26 cellular contexts compared by ENCODE assay signal in the genomic region with DNA sequence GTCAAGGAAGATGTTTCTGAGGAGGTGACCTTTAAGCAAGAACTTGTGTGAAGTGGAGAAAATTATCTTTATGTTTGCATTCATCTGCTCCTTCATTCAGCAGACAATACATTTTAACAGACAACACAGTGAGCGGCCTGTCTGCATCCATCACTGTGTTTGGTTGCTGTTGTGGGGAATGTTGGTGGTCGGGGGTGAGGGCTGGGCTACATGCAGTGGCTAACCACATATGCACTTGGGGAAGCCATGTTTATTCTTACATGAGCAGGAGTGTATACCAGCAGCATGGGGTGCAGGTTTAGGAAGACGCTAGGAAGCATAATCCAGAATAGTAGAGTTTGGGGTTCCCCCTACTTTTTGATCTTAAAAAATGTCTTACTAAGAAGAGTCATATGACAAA.
DNase-seq lines count a peak whose midpoint lies in the region; ATAC-seq, FAIRE-seq and TF ChIP-seq lines count a peak whose summit lies in the region.
"Had no signal": no experiment of that assay in that cellular context is flagged by ENCODE, and none has a peak within 500 bp of the region (broad histone marks: within the 10 kb centered on the region; RNA-seq: fewer than 3 reads in every experiment).

No MANE protein-coding gene starts in this region.

- no peaks in the 10 kb centered on the region for H3K27me3 Mint-ChIP-seq in activated CD8-positive, alpha-beta memory T cell treated with anti-CD3 and anti-CD28 coated beads, Interleukin-2, amount 10 ng/mL, durations not matched to agents 7 days and 5 days
- H3K27me3 Mint-ChIP-seq in stimulated activated naive CD8-positive, alpha-beta T cell treated with anti-CD3 and anti-CD28 coated beads, Interleukin-15, amount 100 ng/mL, for 72 hours, result no peaks in the 10 kb centered on the region
- H3K27me3 Mint-ChIP-seq: naive thymus-derived CD4-positive, alpha-beta T cell; T-cell had no signal

- H3K4me3 ChIP-seq in SK-N-MC, result no peak overlapping the region
- no peak overlapping the region for H3K4me3 ChIP-seq in GM12878
- no peak overlapping the region for H3K4me3 ChIP-seq in SK-N-SH (ENCODE audit: low read depth in 2 of 2, low read length in 1 of 2)
- H3K4me3 ChIP-seq: HAP-1, Peyer's patch, tibial artery had no signal

- TF ChIP-seq RAD21 in GM12878 (IDR thresholded peaks at IDR 0.05; ENCODE audit: insufficient read depth, low read depth, low read length), result no peak
- no peak for TF ChIP-seq RAD21 in SK-N-SH (IDR thresholded peaks at IDR 0.05; ENCODE audit: low read length)

- no peak for FAIRE-seq in GM12878 (lab: Jason Lieb, UNC)
- FAIRE-seq: kidney had no signal

- no peaks in the 10 kb centered on the region for H3K9me2 ChIP-seq in SK-N-SH

- peak; percentile 30 for ATAC-seq in activated CD8-positive, alpha-beta memory T cell treated with anti-CD3 and anti-CD28 coated beads, Interleukin-2, amount 10 ng/mL, durations not matched to agents 7 days and 5 days
- ATAC-seq in GM12878, result no peak
- ATAC-seq in stimulated activated naive CD8-positive, alpha-beta T cell treated with anti-CD3 and anti-CD28 coated beads, Interleukin-15, amount 100 ng/mL, for 72 hours, result peak; percentile 47
- ATAC-seq: naive thymus-derived CD4-positive, alpha-beta T cell; T-cell had no signal

- TF ChIP-seq EP300 in GM12878 (IDR thresholded peaks at IDR 0.05; ENCODE audit: borderline replicate concordance in 1 of 2, control insufficient read depth in 1 of 2, low read depth in 2 of 2, low read length in 2 of 2) (no peak), SK-N-SH (IDR thresholded peaks at IDR 0.05; ENCODE audit: borderline replicate concordance in 1 of 2, low read depth in 1 of 2, low read length in 1 of 2) (no peak)

- H3K4me1 ChIP-seq in GM12878 (ENCODE audit: control insufficient read depth, insufficient read depth, low read length) (peaks cover 3% of the 10 kb centered on the region; the same call in 1 of the 2 replicates), SK-N-SH (ENCODE audit: control insufficient read depth in 1 of 2, insufficient read depth in 2 of 2, low read depth in 1 of 2, low read length in 1 of 2) (peaks cover 14 to 15% of the 10 kb centered on the region in 2 experiments)
- H3K4me1 ChIP-seq: HAP-1, Peyer's patch had no signal

- no peak overlapping the region for H3K9ac ChIP-seq in SK-N-MC (ENCODE audit: insufficient read length)
- H3K9ac ChIP-seq in GM12878 (ENCODE audit: control insufficient read depth, insufficient read depth, low read length), result no peak overlapping the region
- no peak overlapping the region for H3K9ac ChIP-seq in SK-N-SH

- H2AFZ ChIP-seq in GM12878 (ENCODE audit: control insufficient read depth, low read depth, low read length) (no peak overlapping the region), SK-N-SH (ENCODE audit: low read depth) (no peak overlapping the region)

- in situ Hi-C loops in GM12878 (cut with MboI), result no loop called here

- H3K4me2 ChIP-seq in GM12878 (ENCODE audit: control insufficient read depth, insufficient read depth), result no peak overlapping the region
- no peak overlapping the region for H3K4me2 ChIP-seq in SK-N-SH

- peaks cover 37% of the 10 kb centered on the region for H3K36me3 ChIP-seq in SK-N-MC (ENCODE audit: insufficient read depth, low read length)
- peaks cover 0 to 9% of the 10 kb centered on the region in 2 experiments; a peak in 1 of 4 replicates for H3K36me3 ChIP-seq in GM12878 (ENCODE audit: control insufficient read depth in 2 of 2, insufficient read depth in 2 of 2, low read length in 1 of 2)
- peaks cover 5 to 14% of the 10 kb centered on the region in 2 experiments for H3K36me3 ChIP-seq in SK-N-SH (replicated peaks in 1 of 2; ENCODE audit: control insufficient read depth in 1 of 2, insufficient read depth in 2 of 2, low read length in 1 of 2)

- H3K36me3 Mint-ChIP-seq in activated CD8-positive, alpha-beta memory T cell treated with anti-CD3 and anti-CD28 coated beads, Interleukin-2, amount 10 ng/mL, durations not matched to agents 7 days and 5 days, result peaks cover 9% of the 10 kb centered on the region

- DNase-seq in activated CD8-positive, alpha-beta memory T cell treated with anti-CD3 and anti-CD28 coated beads, Interleukin-2, amount 10 ng/mL, durations not matched to agents 7 days and 5 days, result peak; percentile 55
- DNase-seq in activated CD8-positive, alpha-beta memory T cell treated with anti-CD3 and anti-CD28 coated beads for 24 hours, result no peak
- DNase-seq in SK-N-MC (ENCODE audit: low read depth, low spot score), result no peak
- no peak for DNase-seq in GM12878 (ENCODE audit: low read depth, low spot score)
- peak; percentile 21 to 29 for DNase-seq in stimulated activated naive CD8-positive, alpha-beta T cell treated with anti-CD3 and anti-CD28 coated beads, Interleukin-15, amount 100 ng/mL, for 72 hours
- no peak for DNase-seq in glomerular visceral epithelial cell (ENCODE audit: extremely low spot score)
- DNase-seq in SK-N-SH, result no peak
- DNase-seq: activated CD8-positive, alpha-beta memory T cell treated with anti-CD3 and anti-CD28 coated beads, Interleukin-2, amount 50 U/mL, for 4 hours; activated effector memory CD4-positive, alpha-beta T cell treated with Interleukin-2 at 50 U/mL for 16 hours; brain microvascular endothelial cell; COR-L47; GF-D8; KG1; kidney; MM.1S; naive thymus-derived CD4-positive, alpha-beta T cell; NCI-H1417; NCI-H2029 treated with DMSO at 0.1 percent for 48 hours; NCI-H2227 treated with DMSO at 0.1 percent for 48 hours; NCI-H526 treated with DMSO at 0.1 percent for 48 hours; Peyer's patch; T-cell; tibial artery had no signal

- H3K27me3 ChIP-seq in GM12878 (replicated peaks in 1 of 2; ENCODE audit: control insufficient read depth in 2 of 2, insufficient read depth in 2 of 2, low read length in 1 of 2) (no peaks in the 10 kb centered on the region), SK-N-SH (ENCODE audit: insufficient read depth) (no peaks in the 10 kb centered on the region)
- H3K27me3 ChIP-seq: brain microvascular endothelial cell, Peyer's patch, tibial artery had no signal

- H3K9me3 ChIP-seq in SK-N-MC (ENCODE audit: low read depth, low read length) (no peaks in the 10 kb centered on the region), GM12878 (replicated peaks; ENCODE audit: control insufficient read depth, insufficient read depth, low read length) (no peaks in the 10 kb centered on the region), SK-N-SH (no peaks in the 10 kb centered on the region)
- H3K9me3 ChIP-seq: HAP-1, Peyer's patch, tibial artery had no signal

- CTCF ChIA-PET in activated CD8-positive, alpha-beta memory T cell treated with anti-CD3 and anti-CD28 coated beads, Interleukin-2, amount 10 ng/mL, durations not matched to agents 7 days and 5 days (lab: Charles Lee), result no interaction called here
- CTCF ChIA-PET in GM12878 (lab: Yijun Ruan, JAX) (no interaction called here), SK-N-SH (lab: Yijun Ruan, JAX) (no interaction called here)

- SMC1A ChIA-PET in GM12878 (lab: Charles Lee; ENCODE audit: uncharacterized antibody, unreplicated experiment), result interaction anchor here (0.6 to 1.1 kb wide), 2 partner anchors 104 to 430 kb away, joined by 3 to 4 read pairs; no protein-coding TSS in a partner anchor

- intact Hi-C loops in GM12878 (cut with micrococcal nuclease; ENCODE audit: unreplicated experiment), result no loop called here

- no peaks in the 10 kb centered on the region for H3K9me3 Mint-ChIP-seq in activated CD8-positive, alpha-beta memory T cell treated with anti-CD3 and anti-CD28 coated beads, Interleukin-2, amount 10 ng/mL, durations not matched to agents 7 days and 5 days (ENCODE audit: low read depth)
- no peaks in the 10 kb centered on the region for H3K9me3 Mint-ChIP-seq in stimulated activated naive CD8-positive, alpha-beta T cell treated with anti-CD3 and anti-CD28 coated beads, Interleukin-15, amount 100 ng/mL, for 72 hours
- H3K9me3 Mint-ChIP-seq: mesothelial cell of epicardium; naive thymus-derived CD4-positive, alpha-beta T cell; T-cell had no signal

- peak overlapping the region; percentile 6 for H3K4me3 Mint-ChIP-seq in activated CD8-positive, alpha-beta memory T cell treated with anti-CD3 and anti-CD28 coated beads, Interleukin-2, amount 10 ng/mL, durations not matched to agents 7 days and 5 days
- H3K4me3 Mint-ChIP-seq in stimulated activated naive CD8-positive, alpha-beta T cell treated with anti-CD3 and anti-CD28 coated beads, Interleukin-15, amount 100 ng/mL, for 72 hours, result peak overlapping the region; percentile 56 to 63
- H3K4me3 Mint-ChIP-seq: mesothelial cell of epicardium; naive thymus-derived CD4-positive, alpha-beta T cell; T-cell had no signal

- H3K79me2 ChIP-seq in GM12878 (ENCODE audit: control insufficient read depth, insufficient read depth, low read length) (no peaks in the 10 kb centered on the region), SK-N-SH (ENCODE audit: insufficient read depth) (no peaks in the 10 kb centered on the region)

- no peaks in the 10 kb centered on the region for H3F3A ChIP-seq in SK-N-SH (replicated peaks; ENCODE audit: insufficient read depth)

- TF ChIP-seq CTCF in GM12878 (IDR thresholded peaks at IDR 0.05 in 2 of 3, conservative IDR thresholded peaks at IDR 0.05 in 1 of 3; ENCODE audit: control insufficient read depth in 2 of 3, extremely low read depth in 1 of 3, insufficient read depth in 1 of 3, low read depth in 3 of 3, low read length in 3 of 3), result no peak
- TF ChIP-seq CTCF in SK-N-SH (IDR thresholded peaks at IDR 0.05), result no peak

- H3K4me1 Mint-ChIP-seq in activated CD8-positive, alpha-beta memory T cell treated with anti-CD3 and anti-CD28 coated beads, Interleukin-2, amount 10 ng/mL, durations not matched to agents 7 days and 5 days, result peaks cover 17% of the 10 kb centered on the region
- peaks cover 57% of the 10 kb centered on the region for H3K4me1 Mint-ChIP-seq in stimulated activated naive CD8-positive, alpha-beta T cell treated with anti-CD3 and anti-CD28 coated beads, Interleukin-15, amount 100 ng/mL, for 72 hours

- 67% methylated on average over 3 of the region's 3 CpGs for WGBS in GM12878 (ENCODE audit: insufficient coverage, insufficient replicate concordance, low lambda C conversion rate, missing lambda C conversion rate)
- WGBS in SK-N-SH (ENCODE audit: low lambda C conversion rate), result 98% methylated on average over 3 of the region's 3 CpGs

- H4K20me1 ChIP-seq in GM12878 (ENCODE audit: control insufficient read depth, insufficient read depth), result no peaks in the 10 kb centered on the region
- no peaks in the 10 kb centered on the region for H4K20me1 ChIP-seq in SK-N-SH (ENCODE audit: insufficient read depth)

- H3K27ac Mint-ChIP-seq in activated CD8-positive, alpha-beta memory T cell treated with anti-CD3 and anti-CD28 coated beads, Interleukin-2, amount 10 ng/mL, durations not matched to agents 7 days and 5 days, result peak overlapping the region; percentile 45
- peak overlapping the region; percentile 37 to 92 for H3K27ac Mint-ChIP-seq in stimulated activated naive CD8-positive, alpha-beta T cell treated with anti-CD3 and anti-CD28 coated beads, Interleukin-15, amount 100 ng/mL, for 72 hours
- H3K27ac Mint-ChIP-seq: mesothelial cell of epicardium had no signal

- peak overlapping the region; percentile 46; the same call in 1 of the 2 replicates for H3K27ac ChIP-seq in SK-N-MC
- no peak overlapping the region for H3K27ac ChIP-seq in GM12878 (ENCODE audit: control insufficient read depth, insufficient read depth)
- no peak overlapping the region for H3K27ac ChIP-seq in SK-N-SH (ENCODE audit: low read depth in 2 of 2, low read length in 1 of 2)
- H3K27ac ChIP-seq: brain microvascular endothelial cell, epithelial cell of prostate, Peyer's patch, tibial artery had no signal

- RAD21 ChIA-PET in GM12878 (lab: Charles Lee; ENCODE audit: unreplicated experiment), result no interaction called here

- no TSS peak for BruUV-seq in GM12878 (replicated peaks; lab: Mats Ljungman, UMichigan)

- POLR2A ChIA-PET in GM12878 (lab: Charles Lee) (interaction anchor here (0.7 to 1.3 kb wide), 2 partner anchors 12 to 19 kb away, joined by 4 read pairs; no protein-coding TSS in a partner anchor), SK-N-SH (lab: Yijun Ruan, JAX) (no interaction called here)

- no peak for TF ChIP-seq POLR2A in GM12878 (IDR thresholded peaks at IDR 0.05; ENCODE audit: low read depth, low read length)

Comparison
In these comparisons a context has a peak if more than half of its experiments do, and no peak if none do; other contexts are left out.
1. DNase-seq: peak in activated CD8-positive, alpha-beta memory T cell treated with anti-CD3 and anti-CD28 coated beads, Interleukin-2, amount 10 ng/mL, durations not matched to agents 7 days and 5 days (single experiment) and stimulated activated naive CD8-positive, alpha-beta T cell treated with anti-CD3 and anti-CD28 coated beads, Interleukin-15, amount 100 ng/mL, for 72 hours (2 of 2); none in activated CD8-positive, alpha-beta memory T cell treated with anti-CD3 and anti-CD28 coated beads for 24 hours (single experiment), SK-N-MC (single experiment), GM12878 (single experiment), glomerular visceral epithelial cell (single experiment) and SK-N-SH (single experiment).